ENCODE assay signal across 12 cellular contexts in the genomic region with DNA sequence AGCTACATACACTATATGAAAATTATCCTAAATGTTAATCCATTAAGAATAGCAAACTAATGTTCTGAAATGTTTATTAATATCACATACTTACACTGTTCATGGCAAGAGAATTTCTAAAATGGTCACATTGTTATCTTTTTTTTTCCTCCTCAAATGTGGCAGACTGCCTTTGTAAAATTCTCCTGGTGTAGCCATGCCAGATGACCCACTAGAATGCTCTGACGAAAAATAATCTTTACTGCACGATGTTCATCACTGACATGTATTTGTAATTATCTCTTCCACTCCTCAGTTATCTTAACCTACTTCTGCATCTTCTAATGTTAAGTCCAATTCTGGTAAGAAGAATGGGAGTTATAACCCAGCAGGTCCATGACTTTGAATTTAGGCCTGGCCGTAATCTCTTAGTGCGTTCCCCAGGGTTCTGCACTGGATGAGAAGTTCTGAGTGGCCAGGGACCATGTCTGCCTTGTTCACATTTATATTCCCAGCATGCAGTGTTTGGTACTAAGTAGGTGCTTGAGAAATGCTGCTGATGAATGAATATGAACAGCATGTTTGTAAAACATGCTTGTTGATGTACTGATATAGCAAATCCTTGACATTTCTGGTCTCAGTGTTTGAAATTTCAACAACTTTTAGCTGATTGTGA.
"Had no signal": no experiment of that assay in that cellular context is flagged by ENCODE, and none has a peak within 500 bp of the region (broad histone marks: within the 10 kb centered on the region; RNA-seq: fewer than 3 reads in every experiment).

No MANE protein-coding gene starts in this region.

- H3K4me3 ChIP-seq: esophagus squamous epithelium, gastroesophageal sphincter, testis had no signal

- H3K27me3 ChIP-seq: esophagus squamous epithelium, gastroesophageal sphincter, testis had no signal

- ATAC-seq: activated CD4-positive, CD25-positive, alpha-beta regulatory T cell treated with anti-CD3 and anti-CD28 coated beads, Interleukin-2, amount 50 U/mL, for 24 hours; gastroesophageal sphincter; stimulated activated naive CD8-positive, alpha-beta T cell treated with anti-CD3 and anti-CD28 coated beads, Interleukin-15, amount 100 ng/mL, for 72 hours had no signal

- H3K9me3 Mint-ChIP-seq: activated CD4-positive, alpha-beta memory T cell treated with anti-CD3 and anti-CD28 coated beads, Interleukin-2, amount 10 ng/mL, durations not matched to agents 7 days and 5 days; stimulated activated naive CD8-positive, alpha-beta T cell treated with anti-CD3 and anti-CD28 coated beads, Interleukin-15, amount 100 ng/mL, for 72 hours had no signal

- H3K4me3 Mint-ChIP-seq: activated CD4-positive, alpha-beta memory T cell treated with anti-CD3 and anti-CD28 coated beads, Interleukin-2, amount 10 ng/mL, durations not matched to agents 7 days and 5 days had no signal

- H3K27me3 Mint-ChIP-seq: activated CD4-positive, alpha-beta memory T cell treated with anti-CD3 and anti-CD28 coated beads, Interleukin-2, amount 10 ng/mL, durations not matched to agents 7 days and 5 days; stimulated activated naive CD8-positive, alpha-beta T cell treated with anti-CD3 and anti-CD28 coated beads, Interleukin-15, amount 100 ng/mL, for 72 hours had no signal

- H3K27ac ChIP-seq: testis had no signal

- H3K9me3 ChIP-seq: esophagus squamous epithelium, gastroesophageal sphincter, testis had no signal

- DNase-seq: activated CD4-positive, alpha-beta memory T cell treated with anti-CD3 and anti-CD28 coated beads, Interleukin-2, amount 10 ng/mL, durations not matched to agents 7 days and 5 days; activated CD8-positive, alpha-beta memory T cell treated with anti-CD3 and anti-CD28 coated beads, Interleukin-2, amount 50 U/mL, for 48 hours; activated naive CD4-positive, alpha-beta T cell treated with Interleukin-2 at 50 U/mL for 16 hours; esophagus squamous epithelium; retina; stimulated activated CD4-positive, alpha-beta T cell treated with anti-CD3 and anti-CD28 coated beads, Interleukin-15, amount 100 ng/mL, for 24 hours; stimulated activated CD4-positive, alpha-beta T cell treated with anti-CD3 and anti-CD28 coated beads, Interleukin-4, amount 100 ng/mL, for 24 hours; stimulated activated naive CD8-positive, alpha-beta T cell treated with anti-CD3 and anti-CD28 coated beads, Interleukin-15, amount 100 ng/mL, for 72 hours; T-helper 2 cell; testis had no signal

- H3K4me1 ChIP-seq: esophagus squamous epithelium, testis had no signal

- H3K27ac Mint-ChIP-seq: activated CD4-positive, alpha-beta memory T cell treated with anti-CD3 and anti-CD28 coated beads, Interleukin-2, amount 10 ng/mL, durations not matched to agents 7 days and 5 days; stimulated activated naive CD8-positive, alpha-beta T cell treated with anti-CD3 and anti-CD28 coated beads, Interleukin-15, amount 100 ng/mL, for 72 hours had no signal
